Comparison of ENCODE assay signal across 1 cellular context in the genomic region with DNA sequence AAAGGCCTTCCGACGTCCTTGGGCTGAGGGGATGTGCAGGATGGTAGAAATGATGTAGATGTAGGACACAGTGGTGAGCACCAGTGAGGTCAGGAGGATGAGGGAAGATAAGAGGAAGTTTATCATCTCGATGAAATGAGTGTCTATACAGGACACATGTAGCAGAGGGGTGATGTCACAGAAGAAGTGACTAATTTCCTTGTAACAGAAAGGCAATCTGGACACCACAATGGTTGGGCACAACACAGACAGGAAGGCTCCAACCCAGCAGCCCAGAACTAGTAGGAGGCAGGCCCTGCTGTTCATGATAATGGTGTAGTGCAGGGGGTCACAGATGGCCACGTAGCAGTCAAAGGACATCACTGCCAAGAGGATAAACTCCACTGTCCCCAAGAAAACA.
A peak's percentile ranks its signal among the peaks of the same experiment; 100 is the strongest.
TF ChIP-seq lines count a peak whose summit lies in the region.

No MANE protein-coding gene starts in this region.

TF ChIP-seq in HEK293, 187 proteins besides CTCF, POLR2A, EP300 and RAD21:
- no peak for TF ChIP-seq ZBTB26 (tag by site-specific recombination; optimal IDR thresholded peaks at IDR 0.05)
- no peak for TF ChIP-seq AEBP2 (tag by site-specific recombination; IDR thresholded peaks at IDR 0.05; ENCODE audit: borderline replicate concordance)
- TF ChIP-seq, protein P1, sequence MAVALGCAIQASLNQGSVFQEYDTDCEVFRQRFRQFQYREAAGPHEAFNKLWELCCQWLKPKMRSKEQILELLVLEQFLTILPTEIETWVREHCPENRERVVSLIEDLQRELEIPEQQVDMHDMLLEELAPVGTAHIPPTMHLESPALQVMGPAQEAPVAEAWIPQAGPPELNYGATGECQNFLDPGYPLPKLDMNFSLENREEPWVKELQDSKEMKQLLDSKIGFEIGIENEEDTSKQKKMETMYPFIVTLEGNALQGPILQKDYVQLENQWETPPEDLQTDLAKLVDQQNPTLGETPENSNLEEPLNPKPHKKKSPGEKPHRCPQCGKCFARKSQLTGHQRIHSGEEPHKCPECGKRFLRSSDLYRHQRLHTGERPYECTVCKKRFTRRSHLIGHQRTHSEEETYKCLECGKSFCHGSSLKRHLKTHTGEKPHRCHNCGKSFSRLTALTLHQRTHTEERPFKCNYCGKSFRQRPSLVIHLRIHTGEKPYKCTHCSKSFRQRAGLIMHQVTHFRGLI (tag by site-specific recombination; IDR thresholded peaks at IDR 0.05) = peak; percentile 41; the same call in 1 of the 2 replicates
- TF ChIP-seq, protein P2, sequence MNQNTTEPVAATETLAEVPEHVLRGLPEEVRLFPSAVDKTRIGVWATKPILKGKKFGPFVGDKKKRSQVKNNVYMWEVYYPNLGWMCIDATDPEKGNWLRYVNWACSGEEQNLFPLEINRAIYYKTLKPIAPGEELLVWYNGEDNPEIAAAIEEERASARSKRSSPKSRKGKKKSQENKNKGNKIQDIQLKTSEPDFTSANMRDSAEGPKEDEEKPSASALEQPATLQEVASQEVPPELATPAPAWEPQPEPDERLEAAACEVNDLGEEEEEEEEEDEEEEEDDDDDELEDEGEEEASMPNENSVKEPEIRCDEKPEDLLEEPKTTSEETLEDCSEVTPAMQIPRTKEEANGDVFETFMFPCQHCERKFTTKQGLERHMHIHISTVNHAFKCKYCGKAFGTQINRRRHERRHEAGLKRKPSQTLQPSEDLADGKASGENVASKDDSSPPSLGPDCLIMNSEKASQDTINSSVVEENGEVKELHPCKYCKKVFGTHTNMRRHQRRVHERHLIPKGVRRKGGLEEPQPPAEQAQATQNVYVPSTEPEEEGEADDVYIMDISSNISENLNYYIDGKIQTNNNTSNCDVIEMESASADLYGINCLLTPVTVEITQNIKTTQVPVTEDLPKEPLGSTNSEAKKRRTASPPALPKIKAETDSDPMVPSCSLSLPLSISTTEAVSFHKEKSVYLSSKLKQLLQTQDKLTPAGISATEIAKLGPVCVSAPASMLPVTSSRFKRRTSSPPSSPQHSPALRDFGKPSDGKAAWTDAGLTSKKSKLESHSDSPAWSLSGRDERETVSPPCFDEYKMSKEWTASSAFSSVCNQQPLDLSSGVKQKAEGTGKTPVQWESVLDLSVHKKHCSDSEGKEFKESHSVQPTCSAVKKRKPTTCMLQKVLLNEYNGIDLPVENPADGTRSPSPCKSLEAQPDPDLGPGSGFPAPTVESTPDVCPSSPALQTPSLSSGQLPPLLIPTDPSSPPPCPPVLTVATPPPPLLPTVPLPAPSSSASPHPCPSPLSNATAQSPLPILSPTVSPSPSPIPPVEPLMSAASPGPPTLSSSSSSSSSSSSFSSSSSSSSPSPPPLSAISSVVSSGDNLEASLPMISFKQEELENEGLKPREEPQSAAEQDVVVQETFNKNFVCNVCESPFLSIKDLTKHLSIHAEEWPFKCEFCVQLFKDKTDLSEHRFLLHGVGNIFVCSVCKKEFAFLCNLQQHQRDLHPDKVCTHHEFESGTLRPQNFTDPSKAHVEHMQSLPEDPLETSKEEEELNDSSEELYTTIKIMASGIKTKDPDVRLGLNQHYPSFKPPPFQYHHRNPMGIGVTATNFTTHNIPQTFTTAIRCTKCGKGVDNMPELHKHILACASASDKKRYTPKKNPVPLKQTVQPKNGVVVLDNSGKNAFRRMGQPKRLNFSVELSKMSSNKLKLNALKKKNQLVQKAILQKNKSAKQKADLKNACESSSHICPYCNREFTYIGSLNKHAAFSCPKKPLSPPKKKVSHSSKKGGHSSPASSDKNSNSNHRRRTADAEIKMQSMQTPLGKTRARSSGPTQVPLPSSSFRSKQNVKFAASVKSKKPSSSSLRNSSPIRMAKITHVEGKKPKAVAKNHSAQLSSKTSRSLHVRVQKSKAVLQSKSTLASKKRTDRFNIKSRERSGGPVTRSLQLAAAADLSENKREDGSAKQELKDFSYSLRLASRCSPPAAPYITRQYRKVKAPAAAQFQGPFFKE (tag by site-specific recombination; IDR thresholded peaks at IDR 0.05; ENCODE audit: borderline replicate concordance) = no peak
- TF ChIP-seq ZNF10 (tag by site-specific recombination; IDR thresholded peaks at IDR 0.05) = no peak
- no peak for TF ChIP-seq ZNF510 (tag by site-specific recombination; IDR thresholded peaks at IDR 0.05; ENCODE audit: insufficient replicate concordance)
- no peak for TF ChIP-seq ZFHX2 (tag by site-specific recombination; conservative IDR thresholded peaks at IDR 0.05)
